Comparison of ENCODE assay signal across 8 cellular contexts in genomic region chr6:118580585-118581419, GRCh38. TPM values are rescaled to one million over a fixed set of nuclear protein-coding genes. Genes with fewer than 3 reads are reported as not detected.
DNase-seq lines count a peak whose midpoint lies in the region; ATAC-seq and TF ChIP-seq lines count a peak whose summit lies in the region.

No MANE protein-coding gene starts in this region.

- H3K9me3 Mint-ChIP-seq in GM23338: peaks cover 50% of the 10 kb centered on the region

- no peak overlapping the region for H3K4me3 Mint-ChIP-seq in GM23338

- peaks cover 49% of the 10 kb centered on the region for H3K36me3 Mint-ChIP-seq in GM23338 (ENCODE audit: low read depth)

- no peaks in the 10 kb centered on the region for H3K9me3 ChIP-seq in neural cell (ENCODE audit: low read length)

- no peaks in the 10 kb centered on the region for H3K4me1 ChIP-seq in GM23338 (ENCODE audit: insufficient read depth)

- TF ChIP-seq EP300 in neural cell (conservative IDR thresholded peaks at IDR 0.05; ENCODE audit: poor library complexity, severe bottlenecking): no peak

- H3F3A ChIP-seq in GM23338 (replicated peaks; ENCODE audit: low read depth) (no peaks in the 10 kb centered on the region), neural cell (ENCODE audit: insufficient read depth, low read length, poor library complexity, severe bottlenecking) (no peaks in the 10 kb centered on the region)

- H3K9ac ChIP-seq in neural cell (ENCODE audit: low read length): no peak overlapping the region

- H3K79me2 ChIP-seq in GM23338 (replicated peaks; ENCODE audit: insufficient read depth) (no peaks in the 10 kb centered on the region), neural cell (replicated peaks; ENCODE audit: insufficient read depth, low read length) (no peaks in the 10 kb centered on the region)

- H3K27ac ChIP-seq in GM23338 (ENCODE audit: low read depth): no peak overlapping the region
- no peak overlapping the region for H3K27ac ChIP-seq in neural cell (ENCODE audit: low read length)

- H3K27me3 Mint-ChIP-seq in GM23338 (ENCODE audit: insufficient read depth, low read depth, poor library complexity): no peaks in the 10 kb centered on the region

- H2AFZ ChIP-seq in GM23338 (no peak overlapping the region), neural cell (ENCODE audit: low read depth, low read length) (no peak overlapping the region)

- H4K20me1 ChIP-seq in GM23338 (replicated peaks; ENCODE audit: insufficient read depth) (0 out of 2 replicates have a peak, but pooled peaks cover 4% of the 10 kb centered on the region), neural cell (ENCODE audit: insufficient read depth) (no peaks in the 10 kb centered on the region)

- H3K4me3 ChIP-seq in GM23338 (no peak overlapping the region), WI38 (ENCODE audit: low read depth, low read length) (no peak overlapping the region), foreskin fibroblast (ENCODE audit: low read depth in 1 of 2, low read length in 2 of 2) (no peak overlapping the region), neural cell (ENCODE audit: low read length) (no peak overlapping the region)

- H3K36me3 ChIP-seq in GM23338 (ENCODE audit: insufficient read depth) (peaks cover 20% of the 10 kb centered on the region), neural cell (ENCODE audit: insufficient read depth, low read length) (no peaks in the 10 kb centered on the region)

- H3K4me2 ChIP-seq in GM23338 (no peak overlapping the region), neural cell (ENCODE audit: low read length) (no peak overlapping the region)

- TF ChIP-seq CTCF in GM23338 (conservative IDR thresholded peaks at IDR 0.05; ENCODE audit: low read depth in 2 of 2): peak; percentile 84 to 86
- TF ChIP-seq CTCF in WI38 (IDR thresholded peaks at IDR 0.05; ENCODE audit: low read depth, low read length): peak; percentile 46; the same call in 1 of the 2 replicates
- TF ChIP-seq CTCF in foreskin fibroblast (IDR thresholded peaks at IDR 0.05; ENCODE audit: low read depth, low read length): peak; percentile 55
- peak; percentile 90 for TF ChIP-seq CTCF in neural cell (IDR thresholded peaks at IDR 0.05; ENCODE audit: poor library complexity, severe bottlenecking)

- H3K4me1 Mint-ChIP-seq in GM23338: peaks cover 6% of the 10 kb centered on the region; the same call in 2 of the 3 replicates

- peak; percentile 99 for ATAC-seq in GM23338
- ATAC-seq in HG02571 (IDR thresholded peaks at IDR 0.05; ENCODE audit: unreplicated experiment): no peak

- no peaks in the 10 kb centered on the region for H3K9me2 ChIP-seq in GM23338 (ENCODE audit: insufficient read depth)
- no peaks in the 10 kb centered on the region for H3K9me2 ChIP-seq in neural cell (ENCODE audit: insufficient read depth, low read length)

- DNase-seq in DMS153 treated with DMSO at 0.1 percent for 48 hours (lab: John Stamatoyannopoulos, UW; ENCODE audit: unreplicated experiment) (peak; percentile 30), GM23338 (ENCODE audit: low spot score) (peak; percentile 88), NCI-H2081 (lab: John Stamatoyannopoulos, UW) (peak; percentile 20 to 50), foreskin fibroblast (peak; percentile 61 to 83)
- no peak for DNase-seq in activated CD8-positive, alpha-beta memory T cell treated with anti-CD3 and anti-CD28 coated beads, Interleukin-2, amount 50 U/mL, for 4 hours

- no peaks in the 10 kb centered on the region for H3K27me3 ChIP-seq in GM23338 (ENCODE audit: insufficient read depth)
- no peaks in the 10 kb centered on the region for H3K27me3 ChIP-seq in neural cell (ENCODE audit: insufficient read depth, low read depth, low read length)

- H3K27ac Mint-ChIP-seq in GM23338: no peak overlapping the region

- TF ChIP-seq RAD21 in neural cell (conservative IDR thresholded peaks at IDR 0.05): peak; percentile 93

TF ChIP-seq in GM23338, 12 proteins besides CTCF, POLR2A, EP300 and RAD21 (continues in another document):
- TF ChIP-seq EZH2phosphoT487 (IDR thresholded peaks at IDR 0.05; ENCODE audit: unreplicated experiment): no peak
- TF ChIP-seq ZNF331 (CRISPR knock-in tag; IDR thresholded peaks at IDR 0.05; ENCODE audit: low read depth): no peak
- no peak for TF ChIP-seq ETS1 (IDR thresholded peaks at IDR 0.05)
- TF ChIP-seq, protein P1, sequence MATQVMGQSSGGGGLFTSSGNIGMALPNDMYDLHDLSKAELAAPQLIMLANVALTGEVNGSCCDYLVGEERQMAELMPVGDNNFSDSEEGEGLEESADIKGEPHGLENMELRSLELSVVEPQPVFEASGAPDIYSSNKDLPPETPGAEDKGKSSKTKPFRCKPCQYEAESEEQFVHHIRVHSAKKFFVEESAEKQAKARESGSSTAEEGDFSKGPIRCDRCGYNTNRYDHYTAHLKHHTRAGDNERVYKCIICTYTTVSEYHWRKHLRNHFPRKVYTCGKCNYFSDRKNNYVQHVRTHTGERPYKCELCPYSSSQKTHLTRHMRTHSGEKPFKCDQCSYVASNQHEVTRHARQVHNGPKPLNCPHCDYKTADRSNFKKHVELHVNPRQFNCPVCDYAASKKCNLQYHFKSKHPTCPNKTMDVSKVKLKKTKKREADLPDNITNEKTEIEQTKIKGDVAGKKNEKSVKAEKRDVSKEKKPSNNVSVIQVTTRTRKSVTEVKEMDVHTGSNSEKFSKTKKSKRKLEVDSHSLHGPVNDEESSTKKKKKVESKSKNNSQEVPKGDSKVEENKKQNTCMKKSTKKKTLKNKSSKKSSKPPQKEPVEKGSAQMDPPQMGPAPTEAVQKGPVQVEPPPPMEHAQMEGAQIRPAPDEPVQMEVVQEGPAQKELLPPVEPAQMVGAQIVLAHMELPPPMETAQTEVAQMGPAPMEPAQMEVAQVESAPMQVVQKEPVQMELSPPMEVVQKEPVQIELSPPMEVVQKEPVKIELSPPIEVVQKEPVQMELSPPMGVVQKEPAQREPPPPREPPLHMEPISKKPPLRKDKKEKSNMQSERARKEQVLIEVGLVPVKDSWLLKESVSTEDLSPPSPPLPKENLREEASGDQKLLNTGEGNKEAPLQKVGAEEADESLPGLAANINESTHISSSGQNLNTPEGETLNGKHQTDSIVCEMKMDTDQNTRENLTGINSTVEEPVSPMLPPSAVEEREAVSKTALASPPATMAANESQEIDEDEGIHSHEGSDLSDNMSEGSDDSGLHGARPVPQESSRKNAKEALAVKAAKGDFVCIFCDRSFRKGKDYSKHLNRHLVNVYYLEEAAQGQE (IDR thresholded peaks at IDR 0.05; ENCODE audit: unreplicated experiment): no peak
- TF ChIP-seq EZH2 (IDR thresholded peaks at IDR 0.05; ENCODE audit: low read depth, unreplicated experiment): no peak
- TF ChIP-seq NANOG (IDR thresholded peaks at IDR 0.05; ENCODE audit: borderline replicate concordance): no peak

TF ChIP-seq in neural cell, 6 proteins besides CTCF, POLR2A, EP300 and RAD21:
- no peak for TF ChIP-seq MXI1 (conservative IDR thresholded peaks at IDR 0.05; ENCODE audit: poor library complexity, severe bottlenecking)
- TF ChIP-seq POLR2AphosphoS5 (IDR thresholded peaks at IDR 0.05): no peak
- TF ChIP-seq, protein P1 (IDR thresholded peaks at IDR 0.05; ENCODE audit: borderline replicate concordance): no peak
- TF ChIP-seq TAF1 (IDR thresholded peaks at IDR 0.05; ENCODE audit: low read depth): no peak
- TF ChIP-seq SMC3 (conservative IDR thresholded peaks at IDR 0.05; ENCODE audit: poor library complexity): peak; percentile 92
- TF ChIP-seq EZH2 (IDR thresholded peaks at IDR 0.05; ENCODE audit: borderline replicate concordance, insufficient read depth, low read length, poor library complexity, severe bottlenecking): no peak

RNA-seq across cellular contexts. Expression of gene PLN, which starts 32.7 kb away (rescaled TPM):
- total RNA-seq in GM23338 (2014; rRNA removed; shearing (Covaris generic)): not detected in 2 replicates
- polyA plus RNA-seq in GM23338 (2016; fragmentation: Nextera tagmentation; extraction: Ambion mirVana) (0.10 TPM in 1 of 2 replicates, not detected in the other), neural cell (not detected in 2 replicates)
- not detected in 2 replicates for polyA minus RNA-seq in neural cell
